In the genomic region with DNA sequence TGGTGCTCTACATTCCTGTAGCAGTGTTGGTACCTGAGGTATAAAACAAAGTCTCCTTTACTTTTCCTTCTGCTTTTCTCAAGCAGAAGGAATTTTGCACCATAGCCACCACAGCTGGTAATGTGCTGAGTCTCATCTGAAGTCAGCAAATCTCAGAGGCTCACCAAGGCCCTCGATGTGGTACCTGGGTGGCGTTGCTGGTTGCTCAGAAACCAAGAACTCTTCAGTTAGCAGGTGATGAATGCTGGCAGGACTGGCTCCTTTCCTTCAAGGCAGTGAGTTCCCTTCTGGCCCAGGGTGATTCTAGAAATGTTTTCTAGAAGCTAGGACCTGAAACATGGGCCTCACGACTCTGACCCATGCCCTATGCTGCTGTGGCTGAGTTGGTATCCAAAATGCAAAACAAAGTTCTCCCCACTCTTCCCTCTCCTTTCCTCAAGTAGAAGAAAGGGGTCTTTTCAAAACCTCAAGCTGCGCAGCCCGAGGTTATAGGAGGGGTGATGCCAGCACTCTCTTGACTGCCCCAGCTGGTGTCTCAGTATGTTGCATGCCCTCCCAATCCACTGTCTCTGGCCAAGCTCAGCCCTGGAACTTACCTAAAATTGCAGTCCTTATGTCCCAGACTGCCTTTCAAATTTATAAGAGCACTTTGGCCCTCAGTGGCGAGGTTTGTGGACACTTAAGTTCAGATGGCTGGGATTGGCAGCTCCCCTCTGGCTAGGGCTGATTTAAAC, we compare ENCODE assay signal across 1 cellular context.
TF ChIP-seq lines count a peak whose summit lies in the region.

No MANE protein-coding gene starts in this region.

TF ChIP-seq in GM23338, 12 proteins besides CTCF, POLR2A, EP300 and RAD21 (continued from another document):
- no peak for TF ChIP-seq REST (IDR thresholded peaks at IDR 0.05; ENCODE audit: unreplicated experiment)
- TF ChIP-seq EZH2 (IDR thresholded peaks at IDR 0.05; ENCODE audit: low read depth, unreplicated experiment) = no peak
- TF ChIP-seq NANOG (IDR thresholded peaks at IDR 0.05; ENCODE audit: borderline replicate concordance) = no peak
- no peak for TF ChIP-seq CREB1 (CRISPR knock-in tag; IDR thresholded peaks at IDR 0.05; ENCODE audit: low read depth)
- no peak for TF ChIP-seq ZNF462 (CRISPR knock-in tag; IDR thresholded peaks at IDR 0.05)
- no peak for TF ChIP-seq STAT1 (IDR thresholded peaks at IDR 0.05; ENCODE audit: unreplicated experiment)
- no peak for TF ChIP-seq ZNF114 (CRISPR knock-in tag; IDR thresholded peaks at IDR 0.05)
- TF ChIP-seq ZNF331 (CRISPR knock-in tag; IDR thresholded peaks at IDR 0.05; ENCODE audit: low read depth) = no peak
